15 cellular contexts compared by ENCODE assay signal in genomic region chr7:135942614-135943013, GRCh38. TPM values are rescaled to one million over a fixed set of nuclear protein-coding genes. Genes with fewer than 3 reads are reported as not detected.
DNase-seq lines count a peak whose midpoint lies in the region; ATAC-seq lines count a peak whose summit lies in the region.
"Had no signal": no experiment of that assay in that cellular context is flagged by ENCODE, and none has a peak within 500 bp of the region (broad histone marks: within the 10 kb centered on the region; RNA-seq: fewer than 3 reads in every experiment).

No MANE protein-coding gene starts in this region.

- peaks cover 0 to 13% (median 0%) of the 10 kb centered on the region in 3 experiments for H3K36me3 ChIP-seq in naive thymus-derived CD4-positive, alpha-beta T cell (ENCODE audit: control insufficient read depth in 2 of 3, insufficient read depth in 3 of 3, low read length in 3 of 3)
- H3K36me3 ChIP-seq: breast epithelium had no signal

- H3K27me3 ChIP-seq in naive thymus-derived CD4-positive, alpha-beta T cell (ENCODE audit: control insufficient read depth in 2 of 2, insufficient read depth in 2 of 2, low read length in 2 of 2): no peaks in the 10 kb centered on the region
- H3K27me3 ChIP-seq: BLaER1 treated with 17β-estradiol and CSF1 and Interleukin-3, amounts not matched to agents 10 nM and 100 nM; breast epithelium; suprapubic skin had no signal

- peaks cover 0 to 2% (median 0%) of the 10 kb centered on the region in 11 donors for H3K9me3 Mint-ChIP-seq in naive thymus-derived CD4-positive, alpha-beta T cell
- H3K9me3 Mint-ChIP-seq: activated T-cell treated with anti-CD3 and anti-CD28 coated beads, Interleukin-2, amount 50 U/mL, for 4 hours had no signal

- H3K27me3 Mint-ChIP-seq in naive thymus-derived CD4-positive, alpha-beta T cell: no peaks in the 10 kb centered on the region

- peaks cover 19 to 76% (median 66%) of the 10 kb centered on the region in 7 donors for H3K4me1 Mint-ChIP-seq in naive thymus-derived CD4-positive, alpha-beta T cell

- no peak for DNase-seq in OCI-M1 (lab: John Stamatoyannopoulos, UW)
- no peak for DNase-seq in dedifferentiated amniotic fluid mesenchymal stem cell (ENCODE audit: extremely low spot score)
- no peak for DNase-seq in naive thymus-derived CD4-positive, alpha-beta T cell
- DNase-seq in dermis blood vessel endothelial cell: no peak
- DNase-seq: activated T-cell treated with anti-CD3 and anti-CD28 coated beads, Interleukin-2, amount 50 U/mL, for 4 hours; kidney; NCI-H1694 treated with DMSO at 0.1 percent for 48 hours; stimulated activated CD4-positive, alpha-beta T cell treated with anti-CD3 and anti-CD28 coated beads, Interleukin-4, amount 100 ng/mL, for 1 hour had no signal

- POLR2A ChIA-PET in naive thymus-derived CD4-positive, alpha-beta T cell (lab: Charles Lee): no interaction called here

- H3K4me1 ChIP-seq in naive thymus-derived CD4-positive, alpha-beta T cell (ENCODE audit: control insufficient read depth in 2 of 2, insufficient read depth in 2 of 2, low read length in 2 of 2): peaks cover 12 to 17% of the 10 kb centered on the region in 2 donors
- H3K4me1 ChIP-seq: breast epithelium had no signal

- no peak overlapping the region for H3K27ac ChIP-seq in naive thymus-derived CD4-positive, alpha-beta T cell (ENCODE audit: low read depth, low read length)
- H3K27ac ChIP-seq: breast epithelium, suprapubic skin had no signal

- no peaks in the 10 kb centered on the region for H3K9me3 ChIP-seq in naive thymus-derived CD4-positive, alpha-beta T cell (ENCODE audit: control insufficient read depth in 2 of 3, low read length in 3 of 3)
- H3K9me3 ChIP-seq: BLaER1 treated with 17β-estradiol and CSF1 and Interleukin-3, amounts not matched to agents 10 nM and 100 nM; breast epithelium; suprapubic skin had no signal

- CTCF ChIA-PET in naive thymus-derived CD4-positive, alpha-beta T cell (lab: Charles Lee): no interaction called here

- H3K4me3 Mint-ChIP-seq in naive thymus-derived CD4-positive, alpha-beta T cell: no peak overlapping the region
- H3K4me3 Mint-ChIP-seq: activated T-cell treated with anti-CD3 and anti-CD28 coated beads, Interleukin-2, amount 50 U/mL, for 4 hours had no signal

- peaks cover 4 to 22% (median 10%) of the 10 kb centered on the region in 5 donors for H3K36me3 Mint-ChIP-seq in naive thymus-derived CD4-positive, alpha-beta T cell

- intact Hi-C loops in naive thymus-derived CD4-positive, alpha-beta T cell (cut with micrococcal nuclease): no loop called here

- H3K4me3 ChIP-seq in naive thymus-derived CD4-positive, alpha-beta T cell (ENCODE audit: low read length): no peak overlapping the region
- H3K4me3 ChIP-seq: BLaER1 treated with 17β-estradiol and CSF1 and Interleukin-3, amounts not matched to agents 10 nM and 100 nM; breast epithelium; suprapubic skin had no signal

- peak; percentile 85 for ATAC-seq in GM18499 (IDR thresholded peaks at IDR 0.05; ENCODE audit: insufficient read depth, unreplicated experiment)
- peak; percentile 65 for ATAC-seq in GM19467 (IDR thresholded peaks at IDR 0.05; ENCODE audit: unreplicated experiment)
- ATAC-seq in HG02885 (IDR thresholded peaks at IDR 0.05; ENCODE audit: poor library complexity, unreplicated experiment): peak; percentile 90
- ATAC-seq in HG03571 (IDR thresholded peaks at IDR 0.05; ENCODE audit: unreplicated experiment): peak; percentile 49
- ATAC-seq in naive thymus-derived CD4-positive, alpha-beta T cell: no peak
- ATAC-seq: activated T-cell treated with anti-CD3 and anti-CD28 coated beads, Interleukin-2, amount 50 U/mL, for 4 hours had no signal

- no peak overlapping the region for H3K27ac Mint-ChIP-seq in naive thymus-derived CD4-positive, alpha-beta T cell

RNA-seq across cellular contexts. Expression of gene MTPN, which starts 34.5 kb away (rescaled TPM):
- 100 to 1,000 TPM in 2 of 5 experiments, 10 to 100 TPM in 3; 69.7 to 117 (median 80.7) TPM for total RNA-seq in naive thymus-derived CD4-positive, alpha-beta T cell
- polyA plus RNA-seq in naive thymus-derived CD4-positive, alpha-beta T cell: 10 to 100 TPM; 49.9 to 82.9 TPM
- 101 and 171 TPM in 2 replicates for total RNA-seq in dermis blood vessel endothelial cell
